Comparison of ENCODE assay signal across 20 cellular contexts in genomic region chr2:45898819-45899218, GRCh38.
DNase-seq lines count a peak whose midpoint lies in the region; ATAC-seq and TF ChIP-seq lines count a peak whose summit lies in the region.
"Had no signal": no experiment of that assay in that cellular context is flagged by ENCODE, and none has a peak within 500 bp of the region (broad histone marks: within the 10 kb centered on the region; RNA-seq: fewer than 3 reads in every experiment).

No MANE protein-coding gene starts in this region.

- H3K36me3 ChIP-seq in right atrium auricular region = no peaks in the 10 kb centered on the region
- H3K36me3 ChIP-seq in body of pancreas (replicated peaks in 1 of 2; ENCODE audit: insufficient read depth in 1 of 2, low read depth in 2 of 2) = no peaks in the 10 kb centered on the region
- H3K36me3 ChIP-seq in upper lobe of right lung = no peaks in the 10 kb centered on the region
- no peaks in the 10 kb centered on the region for H3K36me3 ChIP-seq in gastroesophageal sphincter
- H3K36me3 ChIP-seq: cardiac muscle cell, thoracic aorta had no signal

- no peaks in the 10 kb centered on the region for H3K27me3 ChIP-seq in right atrium auricular region
- no peaks in the 10 kb centered on the region for H3K27me3 ChIP-seq in body of pancreas
- H3K27me3 ChIP-seq in upper lobe of right lung = no peaks in the 10 kb centered on the region
- no peaks in the 10 kb centered on the region for H3K27me3 ChIP-seq in gastroesophageal sphincter
- H3K27me3 ChIP-seq: cardiac muscle cell had no signal

- TF ChIP-seq CTCF in right atrium auricular region (IDR thresholded peaks at IDR 0.05) = no peak
- TF ChIP-seq CTCF in body of pancreas (IDR thresholded peaks at IDR 0.05) = no peak
- no peak for TF ChIP-seq CTCF in upper lobe of right lung (IDR thresholded peaks at IDR 0.05)
- TF ChIP-seq CTCF in gastroesophageal sphincter (IDR thresholded peaks at IDR 0.05) = no peak

- peak overlapping the region in 1 of 2 donors; percentile 2 for H3K27ac ChIP-seq in right atrium auricular region
- H3K27ac ChIP-seq in body of pancreas = no peak overlapping the region
- peak overlapping the region; percentile 37 for H3K27ac ChIP-seq in upper lobe of right lung
- H3K27ac ChIP-seq in gastroesophageal sphincter = no peak overlapping the region
- H3K27ac ChIP-seq: cardiac muscle cell, PC-9, thoracic aorta had no signal

- H3K4me3 ChIP-seq in right atrium auricular region (no peak overlapping the region), body of pancreas (no peak overlapping the region), upper lobe of right lung (no peak overlapping the region), gastroesophageal sphincter (no peak overlapping the region)
- H3K4me3 ChIP-seq: cardiac muscle cell, PC-9, thoracic aorta had no signal

- no peak for TF ChIP-seq EP300 in gastroesophageal sphincter (IDR thresholded peaks at IDR 0.05)

- TF ChIP-seq POLR2A in body of pancreas (IDR thresholded peaks at IDR 0.05) = no peak
- no peak for TF ChIP-seq POLR2A in gastroesophageal sphincter (IDR thresholded peaks at IDR 0.05)

- H3K9me3 ChIP-seq in right atrium auricular region (no peaks in the 10 kb centered on the region), body of pancreas (no peaks in the 10 kb centered on the region), upper lobe of right lung (no peaks in the 10 kb centered on the region), gastroesophageal sphincter (no peaks in the 10 kb centered on the region)
- H3K9me3 ChIP-seq: thoracic aorta had no signal

- DNase-seq in Right ventricle myocardium inferior (ENCODE audit: missing footprints) (no peak), right atrium auricular region (ENCODE audit: low spot score) (no peak), body of pancreas (peak in 3 of 4 donors; percentile 48 to 61 (median 52)), left ventricle myocardium superior (no peak), upper lobe of right lung (no peak)
- DNase-seq in stimulated activated CD4-positive, alpha-beta T cell treated with anti-CD3 and anti-CD28 coated beads, Interleukin-4, amount 100 ng/mL, for 24 hours = no peak
- DNase-seq: activated naive CD8-positive, alpha-beta T cell treated with anti-CD3 and anti-CD28 coated beads, Interleukin-2, amount 50 U/mL, for 24 hours; CD4-positive, alpha-beta memory T cell; DND-41; HCEC 1CT; NCI-H1930; NCI-H524 treated with DMSO at 0.1 percent for 48 hours; PC-9; stimulated activated CD4-positive, alpha-beta T cell treated with anti-CD3 and anti-CD28 coated beads, Interleukin-12 subunit alpha, Interleukin-12 subunit beta, amount 100 ng/mL, for 4 hours had no signal

- intact Hi-C loops in Right ventricle myocardium inferior (cut with DNase I) (no loop called here), body of pancreas (cut with DNase I) (no loop called here), left ventricle myocardium superior (cut with micrococcal nuclease) (no loop called here), upper lobe of right lung (cut with DNase I) (no loop called here)

- peaks cover 0 to 32% of the 10 kb centered on the region in 2 donors for H3K4me1 ChIP-seq in right atrium auricular region
- H3K4me1 ChIP-seq in body of pancreas = peaks cover 27% of the 10 kb centered on the region
- H3K4me1 ChIP-seq in upper lobe of right lung = peaks cover 34% of the 10 kb centered on the region
- peaks cover 0 to 48% (median 6%) of the 10 kb centered on the region in 3 donors for H3K4me1 ChIP-seq in gastroesophageal sphincter

- ATAC-seq in Right ventricle myocardium inferior (peak; percentile 48), body of pancreas (no peak), left ventricle myocardium superior (peak; percentile 71), upper lobe of right lung (no peak), gastroesophageal sphincter (no peak), HG03097 (IDR thresholded peaks at IDR 0.05; ENCODE audit: low FRiP score, unreplicated experiment) (no peak)
- ATAC-seq: activated CD4-positive, CD25-positive, alpha-beta regulatory T cell treated with anti-CD3 and anti-CD28 coated beads, Interleukin-2, amount 50 U/mL, for 24 hours; activated naive CD8-positive, alpha-beta T cell treated with anti-CD3 and anti-CD28 coated beads, Interleukin-2, amount 50 U/mL, for 24 hours; activated T-helper 17 cell treated with anti-CD3 and anti-CD28 coated beads, Interleukin-2, amount 50 U/mL, for 72 hours had no signal

- 51 to 55% methylated on average over 3 of the region's 3 CpGs for WGBS in body of pancreas, 2 donors
- 57 to 84% methylated on average over 3 of the region's 3 CpGs for WGBS in gastroesophageal sphincter (ENCODE audit: low coverage in 1 of 2), 2 donors

Comparison
In these comparisons a context has a peak if more than half of its experiments do, and no peak if none do; other contexts are left out.
1. ATAC-seq: peak in Right ventricle myocardium inferior (single experiment) and left ventricle myocardium superior (single experiment); none in body of pancreas (single experiment), upper lobe of right lung (single experiment), gastroesophageal sphincter (single experiment) and HG03097 (single experiment).
2. DNase-seq: peak in body of pancreas (3 of 4); none in Right ventricle myocardium inferior (single experiment), right atrium auricular region (single experiment), left ventricle myocardium superior (single experiment), upper lobe of right lung (single experiment) and stimulated activated CD4-positive, alpha-beta T cell treated with anti-CD3 and anti-CD28 coated beads, Interleukin-4, amount 100 ng/mL, for 24 hours (single experiment).